8 cellular contexts compared by ENCODE assay signal in the genomic region with DNA sequence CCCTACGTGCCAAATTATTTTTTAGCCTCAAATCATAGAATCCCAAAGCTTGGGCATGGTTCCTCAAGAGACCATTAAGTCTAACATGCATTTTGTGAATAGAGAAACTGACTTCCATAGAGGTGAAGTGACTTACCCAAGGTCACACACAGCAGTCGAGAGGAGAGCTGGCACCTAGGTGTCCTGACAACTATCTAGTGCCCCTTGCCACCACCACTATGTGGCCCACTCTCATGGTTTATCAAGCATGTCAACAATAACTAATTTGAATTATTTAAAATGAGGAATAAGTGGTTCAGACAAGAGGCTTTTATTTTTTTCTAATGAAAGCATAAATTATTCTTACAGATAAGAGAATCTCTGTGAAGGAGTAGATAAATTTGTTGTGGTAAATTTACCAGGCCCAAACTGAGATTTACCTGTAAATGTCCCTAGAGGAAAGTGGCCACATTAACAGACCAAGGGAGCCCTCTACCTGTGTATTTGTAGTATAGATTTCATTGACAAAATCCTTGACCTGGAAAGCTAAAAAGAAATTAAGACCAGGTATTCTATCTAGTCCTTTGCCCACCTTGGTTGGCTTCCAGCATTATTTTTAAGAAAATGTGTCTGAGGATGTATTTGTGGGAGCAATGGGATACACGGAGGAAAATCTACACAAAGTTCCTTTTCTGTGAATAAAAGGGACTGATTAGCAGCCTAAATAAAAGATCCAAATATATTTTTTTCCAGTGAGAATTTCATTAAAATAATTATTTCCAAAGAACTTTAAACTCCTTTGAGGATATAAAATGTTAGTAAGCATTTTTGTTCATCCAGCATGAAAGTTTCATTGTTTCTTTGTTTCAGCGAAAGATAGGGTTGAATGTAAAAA. TPM values are rescaled to one million over a fixed set of nuclear protein-coding genes. Genes with fewer than 3 reads are reported as not detected.
DNase-seq lines count a peak whose midpoint lies in the region; ATAC-seq and TF ChIP-seq lines count a peak whose summit lies in the region.

No MANE protein-coding gene starts in this region.

- ATAC-seq in heart left ventricle (peak in 1 of 4 donors; percentile 65), Right ventricle myocardium inferior (no peak), left colon (peak; percentile 82), GM21381 (IDR thresholded peaks at IDR 0.05; ENCODE audit: unreplicated experiment) (no peak)

- H3K9me3 ChIP-seq in heart left ventricle: no peaks in the 10 kb centered on the region
- no peaks in the 10 kb centered on the region for H3K9me3 ChIP-seq in ascending aorta

- WGBS in heart left ventricle, 4 donors: 65 to 83% (median 69%) methylated on average over 4 of the region's 4 CpGs

- H3K27me3 ChIP-seq in heart left ventricle (no peaks in the 10 kb centered on the region), ascending aorta (no peaks in the 10 kb centered on the region)

- no peaks in the 10 kb centered on the region for H3K36me3 ChIP-seq in heart left ventricle
- H3K36me3 ChIP-seq in ascending aorta: no peaks in the 10 kb centered on the region

- no peaks in the 10 kb centered on the region for H3K4me1 ChIP-seq in heart left ventricle
- no peaks in the 10 kb centered on the region for H3K4me1 ChIP-seq in ascending aorta

- no peak for DNase-seq in heart left ventricle
- DNase-seq in Right ventricle myocardium inferior (ENCODE audit: missing footprints): no peak
- DNase-seq in NCI-H1105 (lab: John Stamatoyannopoulos, UW): peak; percentile 36
- no peak for DNase-seq in ascending aorta (ENCODE audit: low spot score in 2 of 2)
- peak in 1 of 2 donors; percentile 12 for DNase-seq in left colon
- DNase-seq in GOT3 (lab: John Stamatoyannopoulos, UW): no peak
- DNase-seq in NK-92 (lab: John Stamatoyannopoulos, UW; ENCODE audit: unreplicated experiment): no peak

- H3K4me3 ChIP-seq in heart left ventricle (no peak overlapping the region), ascending aorta (no peak overlapping the region)

- intact Hi-C loops in heart left ventricle (cut with DNase I) (loop anchor here (1.0 to 10.0 kb wide), 4 partner anchors 239 to 357 kb away; partner anchors contain the start of gene SMAD3 (in 1 of the 10)), Right ventricle myocardium inferior (cut with DNase I) (loop anchor here (1.0 to 5.0 kb wide), 2 partner anchors 236 to 357 kb away; partner anchors contain the start of gene SMAD3), ascending aorta (cut with DNase I) (loop anchor here (1.0 kb wide), 1 partner anchor 357 kb away; no protein-coding TSS in a partner anchor), left colon (cut with DNase I, micrococcal nuclease) (loop anchor here (5.0 to 10.0 kb wide), 2 partner anchors 356 to 359 kb away; no protein-coding TSS in a partner anchor)

- no peak for TF ChIP-seq POLR2A in heart left ventricle (IDR thresholded peaks at IDR 0.05)

- TF ChIP-seq CTCF in heart left ventricle (IDR thresholded peaks at IDR 0.05) (peak in 11 of 12 donors; percentile 37 to 68 (median 53)), ascending aorta (IDR thresholded peaks at IDR 0.05) (peak in 2 of 3 experiments; percentile 41 to 50)

- H3K27ac ChIP-seq in heart left ventricle (no peak overlapping the region), ascending aorta (no peak overlapping the region)

RNA-seq across cellular contexts. Expression of gene IQCH, which starts 49.1 kb away (rescaled TPM):
- 1 to 10 TPM in 5 of 9 donors, under 1 TPM in 4; 0.24 to 3.3 (median 1.4) TPM for total RNA-seq in heart left ventricle
- 1 to 10 TPM in 1 of 2 donors, under 1 TPM in 1; 0.11 to 1.5 TPM for polyA plus RNA-seq in heart left ventricle
- total RNA-seq in Right ventricle myocardium inferior: 0.51 TPM
- not detected for total RNA-seq in ascending aorta
- 1 to 10 TPM; 1.8 to 2.9 TPM for total RNA-seq in left colon

RNA-seq across cellular contexts. Expression of gene AAGAB, which starts 49.3 kb away (rescaled TPM):
- 10 to 100 TPM; 16.4 to 32.4 (median 28.0) TPM for total RNA-seq in heart left ventricle
- 10 to 100 TPM in 1 of 2 donors, 1 to 10 TPM in 1; 5.4 to 43.4 TPM for polyA plus RNA-seq in heart left ventricle
- total RNA-seq in Right ventricle myocardium inferior: 20.9 TPM
- 27.8 TPM for total RNA-seq in ascending aorta
- 10 to 100 TPM; 53.2 to 62.5 TPM for total RNA-seq in left colon
